Comparison of ENCODE assay signal across 18 cellular contexts in genomic region chr2:176172007-176172747, GRCh38. TPM values are rescaled to one million over a fixed set of nuclear protein-coding genes. Genes with fewer than 3 reads are reported as not detected.
DNase-seq lines count a peak whose midpoint lies in the region; ATAC-seq and TF ChIP-seq lines count a peak whose summit lies in the region.
"Had no signal": no experiment of that assay in that cellular context is flagged by ENCODE, and none has a peak within 500 bp of the region (broad histone marks: within the 10 kb centered on the region; RNA-seq: fewer than 3 reads in every experiment).

No MANE protein-coding gene starts in this region.

- TF ChIP-seq CTCF in dorsolateral prefrontal cortex (IDR thresholded peaks at IDR 0.05 in 54 of 56, conservative IDR thresholded peaks at IDR 0.05 in 2 of 56; ENCODE audit: low read depth in 1 of 56, partially characterized antibody in 56 of 56) = peak in 5 of 56 donors; percentile 2 to 12 (median 3)
- no peak for TF ChIP-seq CTCF in lower lobe of right lung (IDR thresholded peaks at IDR 0.05)
- no peak for TF ChIP-seq CTCF in spleen (IDR thresholded peaks at IDR 0.05 in 8 of 11, conservative IDR thresholded peaks at IDR 0.05 in 3 of 11)

- H3K4me3 ChIP-seq in dorsolateral prefrontal cortex (peak overlapping the region in 51 of 59 donors; percentile 5 to 67 (median 40)), lower lobe of right lung (peak overlapping the region; percentile 23), spleen (no peak overlapping the region), SJCRH30 (no peak overlapping the region)
- H3K4me3 ChIP-seq: body of pancreas, lung, MG63 had no signal

- H3K9me3 Mint-ChIP-seq in activated naive CD4-positive, alpha-beta T cell treated with anti-CD3 and anti-CD28 coated beads for 36 hours = no peaks in the 10 kb centered on the region
- H3K9me3 Mint-ChIP-seq: CD4-positive, alpha-beta T cell had no signal

- H3K36me3 Mint-ChIP-seq in activated naive CD4-positive, alpha-beta T cell treated with anti-CD3 and anti-CD28 coated beads for 36 hours (ENCODE audit: low read depth) = peaks cover 1% of the 10 kb centered on the region

- intact Hi-C loops in activated naive CD4-positive, alpha-beta T cell treated with anti-CD3 and anti-CD28 coated beads for 36 hours (cut with micrococcal nuclease) = loop anchor here (2.0 to 5.0 kb wide), 3 partner anchors 17 to 1840 kb away; partner anchors contain the start of genes HOXD1 and SP9
- intact Hi-C loops in dorsolateral prefrontal cortex (cut with DNase I) (loop anchor here in 1 of 2 donors (10.0 kb wide), 1 partner anchor 283 kb away; no protein-coding TSS in a partner anchor), lower lobe of right lung (cut with DNase I) (no loop called here), spleen (cut with DNase I; ENCODE audit: low total_unique reads) (no loop called here)

- H3K27me3 Mint-ChIP-seq in activated naive CD4-positive, alpha-beta T cell treated with anti-CD3 and anti-CD28 coated beads for 36 hours (ENCODE audit: low read depth) = peaks cover 72% of the 10 kb centered on the region

- 17 to 43% (median 30%) methylated on average over 33 to 57 of the region's 57 CpGs for WGBS in spleen, 5 donors

- H3K4me1 ChIP-seq in lower lobe of right lung (peaks cover 11% of the 10 kb centered on the region), spleen (peaks cover 0 to 19% (median 10%) of the 10 kb centered on the region in 6 donors), SJCRH30 (no peaks in the 10 kb centered on the region)

- H3K27me3 ChIP-seq in dorsolateral prefrontal cortex (peaks cover 16 to 100% (median 99%) of the 10 kb centered on the region in 45 donors), lower lobe of right lung (ENCODE audit: low read depth) (peaks cover 96% of the 10 kb centered on the region), spleen (replicated peaks in 1 of 7) (peaks cover 6 to 100% (median 56%) of the 10 kb centered on the region in 7 donors), SJCRH30 (no peaks in the 10 kb centered on the region)
- H3K27me3 ChIP-seq: MG63 had no signal

- H3K36me3 ChIP-seq in lower lobe of right lung (no peaks in the 10 kb centered on the region), spleen (peaks cover 0 to 7% (median 0%) of the 10 kb centered on the region in 6 donors), SJCRH30 (no peaks in the 10 kb centered on the region)
- H3K36me3 ChIP-seq: MG63 had no signal

- TF ChIP-seq POLR2A in spleen (IDR thresholded peaks at IDR 0.05) = no peak

- H3K4me1 Mint-ChIP-seq in activated naive CD4-positive, alpha-beta T cell treated with anti-CD3 and anti-CD28 coated beads for 36 hours (ENCODE audit: low read depth) = peaks cover 24% of the 10 kb centered on the region

- CTCF ChIA-PET in activated naive CD4-positive, alpha-beta T cell treated with anti-CD3 and anti-CD28 coated beads for 36 hours (lab: Charles Lee) = interaction anchor here (0.8 kb wide), 1 partner anchor 10 kb away, joined by 3 read pairs; no protein-coding TSS in a partner anchor

- H3K4me3 Mint-ChIP-seq in activated naive CD4-positive, alpha-beta T cell treated with anti-CD3 and anti-CD28 coated beads for 36 hours = peak overlapping the region; percentile 24
- H3K4me3 Mint-ChIP-seq: CD4-positive, alpha-beta T cell; neural crest cell had no signal

- ATAC-seq in lower lobe of right lung (peak; percentile 25 to 26), GM18517 (IDR thresholded peaks at IDR 0.05; ENCODE audit: unreplicated experiment) (no peak)
- ATAC-seq: body of pancreas had no signal

- H3K27ac ChIP-seq in dorsolateral prefrontal cortex = peak overlapping the region in 6 of 59 donors; percentile 0 to 95 (median 50)
- H3K27ac ChIP-seq in lower lobe of right lung = no peak overlapping the region
- H3K27ac ChIP-seq in spleen = no peak overlapping the region
- no peak overlapping the region for H3K27ac ChIP-seq in SJCRH30
- H3K27ac ChIP-seq: body of pancreas had no signal

- DNase-seq in activated naive CD4-positive, alpha-beta T cell treated with anti-CD3 and anti-CD28 coated beads for 36 hours = no peak
- no peak for DNase-seq in activated naive CD4-positive, alpha-beta T cell treated with anti-CD3 and anti-CD28 coated beads, Interleukin-2, amount 50 U/mL, for 16 hours
- DNase-seq in dorsolateral prefrontal cortex (no peak), lower lobe of right lung (no peak), spleen (peak; percentile 64), SIG-M5 treated with dmso at 0.1 percent for 504 hours (lab: John Stamatoyannopoulos, UW; ENCODE audit: unreplicated experiment) (no peak), SJCRH30 (no peak)
- DNase-seq: ACHN; activated gamma-delta T cell treated with Interleukin-2 at 50 U/mL for 16 hours; body of pancreas; CD4-positive, alpha-beta T cell; DND-41; MG63; NCI-H2029 had no signal

- no peak overlapping the region for H3K27ac Mint-ChIP-seq in activated naive CD4-positive, alpha-beta T cell treated with anti-CD3 and anti-CD28 coated beads for 36 hours
- H3K27ac Mint-ChIP-seq: CD4-positive, alpha-beta T cell had no signal

- H3K9me3 ChIP-seq in lower lobe of right lung (no peaks in the 10 kb centered on the region), spleen (no peaks in the 10 kb centered on the region), SJCRH30 (replicated peaks) (no peaks in the 10 kb centered on the region)
- H3K9me3 ChIP-seq: body of pancreas, MG63 had no signal

RNA-seq across cellular contexts. Expression of gene HOXD3, which starts 15.1 kb away (rescaled TPM):
- total RNA-seq in activated naive CD4-positive, alpha-beta T cell treated with anti-CD3 and anti-CD28 coated beads for 36 hours = not detected
- total RNA-seq in dorsolateral prefrontal cortex = 1 to 10 TPM in 1 of 120 experiments, under 1 TPM in 43, not detected in 76; 0.19 to 1.1 (median 0.33) TPM
- 0.47 TPM for total RNA-seq in lower lobe of right lung
- total RNA-seq in spleen = 10 to 100 TPM in 2 of 7 donors, 1 to 10 TPM in 5; 4.5 to 15.3 (median 9.8) TPM
- polyA plus RNA-seq in spleen = 1 to 10 TPM; 1.2 to 4.4 (median 1.7) TPM
- total RNA-seq in SJCRH30 (2014; rRNA removed; shearing (Covaris generic)) = not detected in 2 replicates
- total RNA-seq: activated CD8-positive, alpha-beta memory T cell treated with anti-CD3 and anti-CD28 coated beads for 36 hours; CD4-positive, alpha-beta T cell had no signal

RNA-seq across cellular contexts. Expression of gene HOXD1, which starts 16.3 kb away (rescaled TPM):
- not detected for total RNA-seq in activated naive CD4-positive, alpha-beta T cell treated with anti-CD3 and anti-CD28 coated beads for 36 hours
- total RNA-seq in dorsolateral prefrontal cortex (1 to 10 TPM in 81 of 120 experiments, under 1 TPM in 32, not detected in 7; 0.23 to 9.3 (median 1.6) TPM), lower lobe of right lung (3.4 TPM), spleen (1 to 10 TPM in 6 of 7 donors, under 1 TPM in 1; 0.88 to 4.5 (median 1.4) TPM)
- 1 to 10 TPM in 1 of 3 donors, under 1 TPM in 2; 0.49 to 1.4 (median 0.50) TPM for polyA plus RNA-seq in spleen
- 0.06 TPM in 1 of 2 replicates, not detected in the other for total RNA-seq in SJCRH30 (2014; rRNA removed; shearing (Covaris generic))
- total RNA-seq: activated CD8-positive, alpha-beta memory T cell treated with anti-CD3 and anti-CD28 coated beads for 36 hours; CD4-positive, alpha-beta T cell; neural crest cell had no signal

RNA-seq across cellular contexts. Expression of gene HOXD4, which starts 20.8 kb away (rescaled TPM):
- total RNA-seq in activated naive CD4-positive, alpha-beta T cell treated with anti-CD3 and anti-CD28 coated beads for 36 hours = not detected
- total RNA-seq in dorsolateral prefrontal cortex = not detected
- total RNA-seq in lower lobe of right lung = 0.97 TPM
- 1 to 10 TPM; 3.9 to 9.8 (median 8.3) TPM for total RNA-seq in spleen
- 1 to 10 TPM in 2 of 3 donors, under 1 TPM in 1; 0.88 to 5.1 (median 2.1) TPM for polyA plus RNA-seq in spleen
- not detected in 2 replicates for total RNA-seq in SJCRH30 (2014; rRNA removed; shearing (Covaris generic))
- total RNA-seq: activated CD8-positive, alpha-beta memory T cell treated with anti-CD3 and anti-CD28 coated beads for 36 hours; CD4-positive, alpha-beta T cell had no signal

RNA-seq across cellular contexts. Expression of gene HOXD8, which starts 42.7 kb away (rescaled TPM):
- not detected for total RNA-seq in activated naive CD4-positive, alpha-beta T cell treated with anti-CD3 and anti-CD28 coated beads for 36 hours
- total RNA-seq in dorsolateral prefrontal cortex = not detected
- total RNA-seq in lower lobe of right lung = 2.3 TPM
- 10 to 100 TPM; 10.5 to 27.0 (median 16.8) TPM for total RNA-seq in spleen
- 10 to 100 TPM in 1 of 3 donors, 1 to 10 TPM in 2; 4.7 to 15.7 (median 6.0) TPM for polyA plus RNA-seq in spleen
- 8.6 and 9.9 TPM in 2 replicates for total RNA-seq in SJCRH30 (2014; rRNA removed; shearing (Covaris generic))
- total RNA-seq: activated CD8-positive, alpha-beta memory T cell treated with anti-CD3 and anti-CD28 coated beads for 36 hours; CD4-positive, alpha-beta T cell; neural crest cell had no signal

RNA-seq across cellular contexts. Expression of gene HOXD9, which starts 49.7 kb away (rescaled TPM):
- total RNA-seq in activated naive CD4-positive, alpha-beta T cell treated with anti-CD3 and anti-CD28 coated beads for 36 hours = not detected
- total RNA-seq in dorsolateral prefrontal cortex = under 1 TPM in 1 of 120 experiments, not detected in 119; 0.23 TPM
- total RNA-seq in lower lobe of right lung = 0.86 TPM
- total RNA-seq in spleen = 1 to 10 TPM; 1.1 to 4.0 (median 2.9) TPM
- 1 to 10 TPM; 1.2 to 3.6 (median 1.5) TPM for polyA plus RNA-seq in spleen
- total RNA-seq in SJCRH30 (2014; rRNA removed; shearing (Covaris generic)) = 3.9 and 4.4 TPM in 2 replicates
- total RNA-seq: activated CD8-positive, alpha-beta memory T cell treated with anti-CD3 and anti-CD28 coated beads for 36 hours; CD4-positive, alpha-beta T cell; neural crest cell had no signal

Comparison
In these comparisons a context has a peak if more than half of its experiments do, and no peak if none do; other contexts are left out.
1. H3K4me3 ChIP-seq: peak in dorsolateral prefrontal cortex (51 of 59) and lower lobe of right lung (single experiment); none in spleen (0 of 8) and SJCRH30 (single experiment).